Comparison of ENCODE assay signal across 14 cellular contexts in genomic region chr3:40169983-40170382, GRCh38.
DNase-seq lines count a peak whose midpoint lies in the region; ATAC-seq and TF ChIP-seq lines count a peak whose summit lies in the region.
"Had no signal": no experiment of that assay in that cellular context is flagged by ENCODE, and none has a peak within 500 bp of the region (broad histone marks: within the 10 kb centered on the region; RNA-seq: fewer than 3 reads in every experiment).

No MANE protein-coding gene starts in this region.

- H3K79me2 ChIP-seq in OCI-LY3 (ENCODE audit: low read length) (no peaks in the 10 kb centered on the region), GM23338 (replicated peaks; ENCODE audit: insufficient read depth) (no peaks in the 10 kb centered on the region)

- H2AFZ ChIP-seq in OCI-LY3 (ENCODE audit: low read depth, low read length), result peak overlapping the region; percentile 56; the same call in 1 of the 2 replicates
- no peak overlapping the region for H2AFZ ChIP-seq in GM23338

- H3K36me3 Mint-ChIP-seq in GM23338 (ENCODE audit: low read depth), result no peaks in the 10 kb centered on the region
- no peaks in the 10 kb centered on the region for H3K36me3 Mint-ChIP-seq in activated CD4-positive, alpha-beta T cell treated with anti-CD3 and anti-CD28 coated beads for 36 hours (ENCODE audit: low read depth)

- H3K4me1 Mint-ChIP-seq in GM23338, result peaks cover 4% of the 10 kb centered on the region; the same call in 2 of the 3 replicates
- H3K4me1 Mint-ChIP-seq in activated CD4-positive, alpha-beta T cell treated with anti-CD3 and anti-CD28 coated beads for 36 hours, result no peaks in the 10 kb centered on the region

- H4K20me1 ChIP-seq in OCI-LY3 (ENCODE audit: insufficient read depth, low read length) (no peaks in the 10 kb centered on the region), GM23338 (replicated peaks; ENCODE audit: insufficient read depth) (no peaks in the 10 kb centered on the region)

- no peaks in the 10 kb centered on the region for H3K9me3 ChIP-seq in OCI-LY3 (ENCODE audit: insufficient read depth, low read length)
- H3K9me3 ChIP-seq: SK-N-SH, tibial nerve had no signal

- H3K4me1 ChIP-seq in OCI-LY3 (ENCODE audit: low read length), result peaks cover 10% of the 10 kb centered on the region
- no peaks in the 10 kb centered on the region; the same call in 1 of the 2 replicates for H3K4me1 ChIP-seq in GM23338 (ENCODE audit: insufficient read depth)

- H3K4me3 Mint-ChIP-seq in GM23338, result no peak overlapping the region
- no peak overlapping the region for H3K4me3 Mint-ChIP-seq in activated CD4-positive, alpha-beta T cell treated with anti-CD3 and anti-CD28 coated beads for 36 hours

- H3K27ac ChIP-seq in OCI-LY3 (ENCODE audit: low read length), result no peak overlapping the region
- no peak overlapping the region for H3K27ac ChIP-seq in GM23338 (ENCODE audit: low read depth)
- H3K27ac ChIP-seq: C4-2B, tibial nerve had no signal

- TF ChIP-seq CTCF in OCI-LY3 (IDR thresholded peaks at IDR 0.05; ENCODE audit: low read depth, low read length), result no peak
- no peak for TF ChIP-seq CTCF in GM23338 (conservative IDR thresholded peaks at IDR 0.05; ENCODE audit: low read depth in 2 of 2)

- POLR2A ChIA-PET in activated CD4-positive, alpha-beta T cell treated with anti-CD3 and anti-CD28 coated beads for 36 hours (lab: Charles Lee), result no interaction called here

- H3K4me3 ChIP-seq in OCI-LY3 (ENCODE audit: low read length) (peak overlapping the region; percentile 46), GM23338 (no peak overlapping the region)
- H3K4me3 ChIP-seq: tibial nerve had no signal

- H3K4me2 ChIP-seq in OCI-LY3 (ENCODE audit: low read length) (peak overlapping the region; percentile 65), GM23338 (no peak overlapping the region)
- H3K4me2 ChIP-seq: SK-N-SH had no signal

- no peaks in the 10 kb centered on the region for H3K36me3 ChIP-seq in OCI-LY3 (replicated peaks; ENCODE audit: low read depth, low read length)
- H3K36me3 ChIP-seq in GM23338 (ENCODE audit: insufficient read depth), result no peaks in the 10 kb centered on the region
- H3K36me3 ChIP-seq: tibial nerve had no signal

- H3K27me3 Mint-ChIP-seq in GM23338 (ENCODE audit: insufficient read depth, low read depth, poor library complexity), result no peaks in the 10 kb centered on the region
- H3K27me3 Mint-ChIP-seq in activated CD4-positive, alpha-beta T cell treated with anti-CD3 and anti-CD28 coated beads for 36 hours, result peaks cover 4% of the 10 kb centered on the region

- no peak for TF ChIP-seq POLR2A in GM18505 (IDR thresholded peaks at IDR 0.05; ENCODE audit: borderline replicate concordance, extremely low read depth, insufficient read depth, insufficient read length)

- H3F3A ChIP-seq in GM23338 (replicated peaks; ENCODE audit: low read depth), result no peaks in the 10 kb centered on the region

- H3K9me2 ChIP-seq in GM23338 (ENCODE audit: insufficient read depth), result peaks cover 11% of the 10 kb centered on the region; the same call in 1 of the 2 replicates
- H3K9me2 ChIP-seq: SK-N-SH had no signal

- H3K9ac ChIP-seq in OCI-LY3 (ENCODE audit: low read length), result 0 out of 2 replicates have a peak overlapping the region, but pooled peaks have one; percentile 6
- H3K9ac ChIP-seq: SK-N-SH had no signal

- intact Hi-C loops in activated CD4-positive, alpha-beta T cell treated with anti-CD3 and anti-CD28 coated beads for 36 hours (cut with DNase I, micrococcal nuclease), result loop anchor here in 1 of 2 experiments (10.0 kb wide), 2 partner anchors 625 to 755 kb away; no protein-coding TSS in a partner anchor

- H3K27ac Mint-ChIP-seq in GM23338, result no peak overlapping the region
- H3K27ac Mint-ChIP-seq in activated CD4-positive, alpha-beta T cell treated with anti-CD3 and anti-CD28 coated beads for 36 hours, result no peak overlapping the region

- CTCF ChIA-PET in activated CD4-positive, alpha-beta T cell treated with anti-CD3 and anti-CD28 coated beads for 36 hours (lab: Charles Lee), result interaction anchor here (0.6 kb wide), 1 partner anchor 1641 kb away, joined by 3 read pairs; no protein-coding TSS in a partner anchor

- DNase-seq in GM23338 (ENCODE audit: low spot score) (no peak), NCI-H2227 (lab: John Stamatoyannopoulos, UW; ENCODE audit: unreplicated experiment) (no peak), NCI-H1694 (lab: John Stamatoyannopoulos, UW) (no peak)
- DNase-seq in activated CD4-positive, alpha-beta T cell treated with anti-CD3 and anti-CD28 coated beads for 36 hours, result no peak
- DNase-seq: NCI-H510A; occipital lobe; SK-N-SH; stimulated activated CD4-positive, alpha-beta T cell treated with anti-CD3 and anti-CD28 coated beads, Interleukin-4, amount 100 ng/mL, for 1 hour had no signal

- H3K27me3 ChIP-seq in OCI-LY3 (ENCODE audit: low read depth, low read length), result 0 out of 2 replicates have a peak, but pooled peaks cover 4% of the 10 kb centered on the region
- H3K27me3 ChIP-seq in GM23338 (ENCODE audit: insufficient read depth), result no peaks in the 10 kb centered on the region
- H3K27me3 ChIP-seq: tibial nerve had no signal

- peak; percentile 45 for ATAC-seq in GM18505 (IDR thresholded peaks at IDR 0.05; ENCODE audit: unreplicated experiment)
- peak; percentile 43 for ATAC-seq in GM21381 (IDR thresholded peaks at IDR 0.05; ENCODE audit: unreplicated experiment)
- ATAC-seq in HG03025 (IDR thresholded peaks at IDR 0.05; ENCODE audit: low FRiP score, unreplicated experiment), result peak; percentile 39
- ATAC-seq in GM23338, result no peak
- ATAC-seq in activated CD4-positive, alpha-beta T cell treated with anti-CD3 and anti-CD28 coated beads for 36 hours, result no peak

- H3K9me3 Mint-ChIP-seq in GM23338, result no peaks in the 10 kb centered on the region
- no peaks in the 10 kb centered on the region for H3K9me3 Mint-ChIP-seq in activated CD4-positive, alpha-beta T cell treated with anti-CD3 and anti-CD28 coated beads for 36 hours (ENCODE audit: low read depth)

TF ChIP-seq in GM23338, 12 proteins besides CTCF, POLR2A, EP300 and RAD21:
- TF ChIP-seq REST (IDR thresholded peaks at IDR 0.05; ENCODE audit: unreplicated experiment) (no peak), ZNF114 (CRISPR knock-in tag; IDR thresholded peaks at IDR 0.05) (no peak), NANOG (IDR thresholded peaks at IDR 0.05; ENCODE audit: borderline replicate concordance) (no peak), ETS1 (IDR thresholded peaks at IDR 0.05) (no peak), JUNB (IDR thresholded peaks at IDR 0.05; ENCODE audit: unreplicated experiment) (no peak), ZNF331 (CRISPR knock-in tag; IDR thresholded peaks at IDR 0.05; ENCODE audit: low read depth) (no peak)
TF ChIP-seq in GM23338: peak in this region for 0.

Comparison
In these comparisons a context has a peak if more than half of its experiments do, and no peak if none do; other contexts are left out.
1. ATAC-seq: peak in GM18505 (single experiment), GM21381 (single experiment) and HG03025 (single experiment); none in GM23338 (single experiment) and activated CD4-positive, alpha-beta T cell treated with anti-CD3 and anti-CD28 coated beads for 36 hours (single experiment).